In genomic region chr3:101719604-101720185, GRCh38 we compare ENCODE assay signal across 1 cellular context.
TF ChIP-seq lines count a peak whose summit lies in the region.

No MANE protein-coding gene starts in this region.

TF ChIP-seq in HepG2, 621 proteins besides CTCF, POLR2A, EP300 and RAD21:
- TF ChIP-seq ATF3 (CRISPR knock-in tag; IDR thresholded peaks at IDR 0.05) (no peak), NFRKB (IDR thresholded peaks at IDR 0.05) (no peak), HDAC2 (CRISPR knock-in tag; IDR thresholded peaks at IDR 0.05) (no peak), ATF4 (CRISPR knock-in tag; IDR thresholded peaks at IDR 0.05) (0 out of 4 replicates have a peak, but pooled peaks of 1 of the 2 experiments have one; percentile 17), CEBPB (IDR thresholded peaks at IDR 0.05; ENCODE audit: borderline replicate concordance, low read depth, low read length) (peak; percentile 46), SNAI1 (CRISPR knock-in tag; IDR thresholded peaks at IDR 0.05; ENCODE audit: borderline replicate concordance) (no peak), GATAD2A (CRISPR knock-in tag; IDR thresholded peaks at IDR 0.05) (peak; percentile 36; the same call in 1 of the 2 replicates), ZNF589 (CRISPR knock-in tag; conservative IDR thresholded peaks at IDR 0.05) (no peak), THAP7 (CRISPR knock-in tag; IDR thresholded peaks at IDR 0.05) (no peak), PHF8 (CRISPR knock-in tag; IDR thresholded peaks at IDR 0.05) (no peak), ZNF276 (CRISPR knock-in tag; IDR thresholded peaks at IDR 0.05; ENCODE audit: low read depth) (no peak), CEBPG (CRISPR knock-in tag; IDR thresholded peaks at IDR 0.05) (peak; percentile 73), ZNF121 (CRISPR knock-in tag; IDR thresholded peaks at IDR 0.05) (peak; percentile 54; the same call in 1 of the 2 replicates), FOXM1 (CRISPR knock-in tag; IDR thresholded peaks at IDR 0.05) (no peak), RARA (CRISPR knock-in tag; IDR thresholded peaks at IDR 0.05) (no peak), SPEN (CRISPR knock-in tag; IDR thresholded peaks at IDR 0.05; ENCODE audit: low read depth) (no peak), ZNF441 (CRISPR knock-in tag; IDR thresholded peaks at IDR 0.05; ENCODE audit: borderline replicate concordance) (no peak), ARID4A (CRISPR knock-in tag; IDR thresholded peaks at IDR 0.05; ENCODE audit: borderline replicate concordance) (no peak), NFE2L1 (CRISPR knock-in tag; IDR thresholded peaks at IDR 0.05; ENCODE audit: borderline replicate concordance) (no peak), ELK4 (CRISPR knock-in tag; IDR thresholded peaks at IDR 0.05; ENCODE audit: borderline replicate concordance) (no peak), ZNF501 (CRISPR knock-in tag; IDR thresholded peaks at IDR 0.05) (no peak), ZBTB3 (CRISPR knock-in tag; IDR thresholded peaks at IDR 0.05; ENCODE audit: borderline replicate concordance, low read depth) (no peak), DPF2 (CRISPR knock-in tag; IDR thresholded peaks at IDR 0.05; ENCODE audit: borderline replicate concordance, low read depth) (no peak)
TF ChIP-seq in HepG2: peak in this region for 5.
